33 cellular contexts compared by ENCODE assay signal in the genomic region with DNA sequence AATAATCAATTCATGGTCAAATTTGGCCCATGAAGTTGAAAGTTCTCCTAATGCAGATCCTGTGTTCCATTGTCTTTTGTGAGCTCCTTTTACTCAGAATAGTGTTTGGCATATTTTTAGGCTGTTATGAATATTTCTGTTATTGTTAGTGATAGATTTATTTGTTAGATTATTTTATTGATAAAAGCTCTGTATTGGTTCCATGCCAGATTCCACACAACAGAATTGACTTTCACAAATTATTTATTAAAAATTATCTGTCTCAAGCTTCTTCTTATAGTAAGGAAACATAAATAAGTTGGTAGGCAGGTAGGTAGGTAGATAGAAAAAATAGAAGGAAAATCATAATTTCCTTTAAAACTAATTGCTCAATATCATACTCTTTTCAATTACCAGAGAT.
"Had no signal": no experiment of that assay in that cellular context is flagged by ENCODE, and none has a peak within 500 bp of the region (broad histone marks: within the 10 kb centered on the region; RNA-seq: fewer than 3 reads in every experiment).

No MANE protein-coding gene starts in this region.

- H3K9me3 ChIP-seq: MG63 had no signal

- DNase-seq: Karpas-422, Kasumi-1, MG63, MM.1S, MV-4-11, NCI-H1048, NCI-H1092, NCI-H1092 treated with DMSO at 0.1 percent for 48 hours, NCI-H1105, NCI-H1105 treated with DMSO at 0.1 percent for 48 hours, NCI-H1417 treated with DMSO at 0.1 percent for 48 hours, NCI-H1436, NCI-H1436 treated with DMSO at 0.1 percent for 48 hours, NCI-H146, NCI-H1694, NCI-H1694 treated with DMSO at 0.1 percent for 48 hours, NCI-H187, NCI-H187 treated with DMSO at 0.1 percent for 48 hours, NCI-H1930, NCI-H2029, NCI-H2029 treated with DMSO at 0.1 percent for 48 hours, NCI-H2081, NCI-H2081 treated with DMSO at 0.1 percent for 48 hours, NCI-H2107, NCI-H2171, NCI-H2171 treated with DMSO at 0.1 percent for 48 hours, NCI-H2227 treated with DMSO at 0.1 percent for 48 hours, NCI-H226, NCI-H345, NCI-H446, NCI-H446 treated with DMSO at 0.1 percent for 48 hours, NCI-H510A had no signal

- H3K4me3 ChIP-seq: MG63 had no signal

- H3K9ac ChIP-seq: KMS-11 had no signal

- H3K27me3 ChIP-seq: MG63 had no signal

- H3K4me2 ChIP-seq: KMS-11 had no signal

- H3K36me3 ChIP-seq: MG63 had no signal

- H3K27ac ChIP-seq: KMS-11 had no signal
